21 cellular contexts compared by ENCODE assay signal in the genomic region with DNA sequence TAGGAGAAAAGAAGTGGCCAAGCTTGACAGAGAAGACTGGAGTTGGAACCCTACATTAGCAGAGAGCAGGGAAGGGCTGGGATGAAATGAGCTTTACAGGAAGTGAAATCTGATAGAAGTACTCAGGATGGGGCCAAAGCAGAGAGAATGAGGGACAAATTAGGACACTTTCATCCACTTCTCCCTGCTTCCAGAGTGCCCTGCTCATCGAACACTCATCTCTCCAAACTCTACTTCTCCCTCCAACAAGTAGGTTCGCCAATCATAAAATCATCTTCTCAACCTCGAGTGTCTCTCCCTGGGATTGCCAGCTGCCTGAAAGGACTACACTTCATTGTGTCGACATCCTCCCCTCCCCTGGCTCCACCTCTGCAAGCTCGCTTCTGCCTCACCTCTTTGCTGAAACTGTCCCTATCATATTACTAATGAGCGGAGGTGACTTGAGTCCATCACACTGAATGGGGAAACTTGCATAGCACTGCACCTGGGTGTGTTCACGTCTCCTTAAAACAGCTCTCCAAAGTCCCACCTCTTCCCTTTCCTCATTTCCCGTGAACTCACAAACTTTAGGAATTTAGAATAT.
DNase-seq lines count a peak whose midpoint lies in the region; ATAC-seq lines count a peak whose summit lies in the region.
"Had no signal": no experiment of that assay in that cellular context is flagged by ENCODE, and none has a peak within 500 bp of the region (broad histone marks: within the 10 kb centered on the region; RNA-seq: fewer than 3 reads in every experiment).

No MANE protein-coding gene starts in this region.

- no peaks in the 10 kb centered on the region for H3K27me3 ChIP-seq in naive thymus-derived CD4-positive, alpha-beta T cell (ENCODE audit: control insufficient read depth in 2 of 2, insufficient read depth in 2 of 2, low read length in 2 of 2)
- H3K27me3 ChIP-seq: colonic mucosa, SJCRH30, transverse colon had no signal

- H3K36me3 ChIP-seq in naive thymus-derived CD4-positive, alpha-beta T cell (ENCODE audit: control insufficient read depth in 2 of 3, insufficient read depth in 3 of 3, low read length in 3 of 3), result peaks cover 0 to 16% (median 3%) of the 10 kb centered on the region in 3 experiments
- H3K36me3 ChIP-seq: colonic mucosa, SJCRH30, transverse colon had no signal

- no peak overlapping the region for H3K4me3 ChIP-seq in naive thymus-derived CD4-positive, alpha-beta T cell (ENCODE audit: low read length)
- H3K4me3 ChIP-seq: A549, colonic mucosa, SJCRH30, transverse colon had no signal

- peak overlapping the region; percentile 22 for H3K27ac ChIP-seq in naive thymus-derived CD4-positive, alpha-beta T cell (ENCODE audit: low read depth, low read length)
- H3K27ac ChIP-seq: A549, colonic mucosa, SJCRH30, transverse colon had no signal

- peaks cover 0 to 11% of the 10 kb centered on the region in 2 donors for H3K4me1 ChIP-seq in naive thymus-derived CD4-positive, alpha-beta T cell (ENCODE audit: control insufficient read depth in 2 of 2, insufficient read depth in 2 of 2, low read length in 2 of 2)
- H3K4me1 ChIP-seq: colonic mucosa, SJCRH30 had no signal

- intact Hi-C loops in naive thymus-derived CD4-positive, alpha-beta T cell (cut with micrococcal nuclease), result loop anchor here in 1 of 2 donors (2.0 kb wide), 1 partner anchor 15 kb away; no protein-coding TSS in a partner anchor

- H3K9me3 Mint-ChIP-seq in T-cell (peaks cover 0 to 10% (median 2%) of the 10 kb centered on the region in 3 donors), immature natural killer cell (no peaks in the 10 kb centered on the region)
- H3K9me3 Mint-ChIP-seq in naive thymus-derived CD4-positive, alpha-beta T cell, result peaks cover 0 to 12% (median 4%) of the 10 kb centered on the region in 11 donors

- ATAC-seq in T-cell (replicated peaks in 1 of 4), result no peak
- no peak for ATAC-seq in naive thymus-derived CD4-positive, alpha-beta T cell
- ATAC-seq: A549, right cardiac atrium had no signal

- POLR2A ChIA-PET in T-cell (lab: Charles Lee), result interaction anchor here in 1 of 2 donors (1.1 kb wide), 1 partner anchor 14 kb away, joined by 8 read pairs; no protein-coding TSS in a partner anchor
- POLR2A ChIA-PET in naive thymus-derived CD4-positive, alpha-beta T cell (lab: Charles Lee), result interaction anchor here (1.0 kb wide), 1 partner anchor 1384 kb away, joined by 3 read pairs; no protein-coding TSS in a partner anchor

- H3K4me1 Mint-ChIP-seq in T-cell (peaks cover 70 to 82% (median 80%) of the 10 kb centered on the region in 3 donors), immature natural killer cell (no peaks in the 10 kb centered on the region)
- H3K4me1 Mint-ChIP-seq in naive thymus-derived CD4-positive, alpha-beta T cell, result peaks cover 14 to 88% (median 82%) of the 10 kb centered on the region in 7 donors

- DNase-seq in NCI-H2107 treated with DMSO at 0.1 percent for 48 hours (lab: John Stamatoyannopoulos, UW; ENCODE audit: unreplicated experiment), result peak; percentile 47
- no peak for DNase-seq in NCI-H2107 (lab: John Stamatoyannopoulos, UW)
- DNase-seq in NCI-H146 (lab: John Stamatoyannopoulos, UW), result peak; percentile 81
- no peak for DNase-seq in T-cell
- DNase-seq in naive thymus-derived CD4-positive, alpha-beta T cell, result no peak
- DNase-seq in dedifferentiated amniotic fluid mesenchymal stem cell (ENCODE audit: extremely low spot score), result no peak
- no peak for DNase-seq in immature natural killer cell
- no peak for DNase-seq in NCI-H82 treated with DMSO at 0.1 percent for 48 hours (lab: John Stamatoyannopoulos, UW; ENCODE audit: unreplicated experiment)
- DNase-seq: aorta; colonic mucosa; EL; mesenchymal stem cell; NCI-H2081 treated with DMSO at 0.1 percent for 48 hours; right cardiac atrium; SJCRH30; stimulated activated CD4-positive, alpha-beta T cell treated with anti-CD3 and anti-CD28 coated beads, Interleukin-2, amount 100 ng/mL, for 48 hours; stimulated activated CD8-positive, alpha-beta memory T cell treated with anti-CD3 and anti-CD28 coated beads, Interleukin-4, amount 100 ng/mL, for 48 hours; transverse colon had no signal

- H3K27ac Mint-ChIP-seq in T-cell, result peak overlapping the region; percentile 58 to 66
- H3K27ac Mint-ChIP-seq in naive thymus-derived CD4-positive, alpha-beta T cell, result peak overlapping the region in 8 of 9 donors; percentile 17 to 90 (median 74)
- peak overlapping the region in 2 of 6 donors; percentile 1 to 3 for H3K27ac Mint-ChIP-seq in immature natural killer cell
- H3K27ac Mint-ChIP-seq: activated T-helper 1 cell treated with anti-CD3 and anti-CD28 coated beads, Interleukin-12 subunit alpha, Interleukin-12 subunit beta, Interleukin-2, Interleukin-4 antibody, amounts not matched to agents 30 ng/mL and 10 ng/mL and 1 ng/mL, durations not matched to agents 14 hours and 24 hours and 36 hours had no signal

- H3K4me3 Mint-ChIP-seq in T-cell (peak overlapping the region in 1 of 3 donors; percentile 25), immature natural killer cell (no peak overlapping the region)
- peak overlapping the region in 4 of 10 donors; percentile 6 to 34 (median 18) for H3K4me3 Mint-ChIP-seq in naive thymus-derived CD4-positive, alpha-beta T cell
- H3K4me3 Mint-ChIP-seq: activated T-helper 1 cell treated with anti-CD3 and anti-CD28 coated beads, Interleukin-12 subunit alpha, Interleukin-12 subunit beta, Interleukin-2, Interleukin-4 antibody, amounts not matched to agents 30 ng/mL and 10 ng/mL and 1 ng/mL, durations not matched to agents 14 hours and 24 hours and 36 hours; CD14-positive monocyte had no signal

- peaks cover 51% of the 10 kb centered on the region for H3K36me3 Mint-ChIP-seq in T-cell
- H3K36me3 Mint-ChIP-seq in naive thymus-derived CD4-positive, alpha-beta T cell, result peaks cover 14 to 59% (median 36%) of the 10 kb centered on the region in 5 donors
- H3K36me3 Mint-ChIP-seq in immature natural killer cell, result peaks cover 2 to 9% (median 8%) of the 10 kb centered on the region in 3 donors

- CTCF ChIA-PET in T-cell (lab: Charles Lee), result interaction anchor here in 1 of 2 donors (0.9 kb wide), 1 partner anchor 27 kb away, joined by 8 read pairs; no protein-coding TSS in a partner anchor
- CTCF ChIA-PET in naive thymus-derived CD4-positive, alpha-beta T cell (lab: Charles Lee), result interaction anchor here (0.5 kb wide), 1 partner anchor 33 kb away, joined by 3 read pairs; no protein-coding TSS in a partner anchor

- H3K27me3 Mint-ChIP-seq in T-cell, result no peaks in the 10 kb centered on the region
- peaks cover 0 to 9% (median 0%) of the 10 kb centered on the region in 5 donors for H3K27me3 Mint-ChIP-seq in naive thymus-derived CD4-positive, alpha-beta T cell
- no peaks in the 10 kb centered on the region for H3K27me3 Mint-ChIP-seq in immature natural killer cell (ENCODE audit: low read depth in 3 of 3)

- no peaks in the 10 kb centered on the region for H3K9me3 ChIP-seq in naive thymus-derived CD4-positive, alpha-beta T cell (ENCODE audit: control insufficient read depth in 2 of 3, low read length in 3 of 3)
- H3K9me3 ChIP-seq: A549, colonic mucosa, SJCRH30, transverse colon had no signal

Comparison
In these comparisons a context has a peak if more than half of its experiments do, and no peak if none do; other contexts are left out.
1. DNase-seq: peak in NCI-H2107 treated with DMSO at 0.1 percent for 48 hours (single experiment) and NCI-H146 (single experiment); none in NCI-H2107 (single experiment), T-cell (0 of 34), naive thymus-derived CD4-positive, alpha-beta T cell (0 of 9), dedifferentiated amniotic fluid mesenchymal stem cell (single experiment), immature natural killer cell (0 of 3) and NCI-H82 treated with DMSO at 0.1 percent for 48 hours (single experiment).